ENCODE assay signal across 8 cellular contexts in genomic region chr3:71011565-71012287, GRCh38.
DNase-seq lines count a peak whose midpoint lies in the region; ATAC-seq, FAIRE-seq and TF ChIP-seq lines count a peak whose summit lies in the region.

No MANE protein-coding gene starts in this region.

- H3K27ac Mint-ChIP-seq in Calu3 (ENCODE audit: unreplicated experiment): peak overlapping the region; percentile 72

- intact Hi-C loops in Calu3 (cut with micrococcal nuclease; ENCODE audit: unreplicated experiment): loop anchor here (2.0 to 5.0 kb wide), 3 partner anchors 55 to 567 kb away; no protein-coding TSS in a partner anchor

- peaks cover 0 to 22% (median 4%) of the 10 kb centered on the region in 4 donors for H3K4me1 ChIP-seq in Peyer's patch

- no peak overlapping the region for H3K4me3 ChIP-seq in bronchial epithelial cell (ENCODE audit: low read depth, low read length)
- no peak overlapping the region for H3K4me3 ChIP-seq in Peyer's patch

- ATAC-seq in GM21515 (IDR thresholded peaks at IDR 0.05; ENCODE audit: unreplicated experiment): peak; percentile 62

- H3K4me3 Mint-ChIP-seq in Calu3 (ENCODE audit: low read depth, unreplicated experiment): no peak overlapping the region

- H3K27me3 ChIP-seq in bronchial epithelial cell (ENCODE audit: control insufficient read depth, insufficient read depth, low read length): no peaks in the 10 kb centered on the region
- H3K27me3 ChIP-seq in Peyer's patch: no peaks in the 10 kb centered on the region

- BruUV-seq in Calu3 (replicated peaks; lab: Mats Ljungman, UMichigan): TSS peak; percentile 72

- TF ChIP-seq POLR2A in Peyer's patch (IDR thresholded peaks at IDR 0.05): no peak

- FAIRE-seq in bronchial epithelial cell (lab: Jason Lieb, UNC): no peak

- DNase-seq in Calu3 (peak; percentile 35), HT-29 (ENCODE audit: low spot score) (peak; percentile 68), bronchial epithelial cell (ENCODE audit: low read depth) (peak; percentile 93), Peyer's patch (no peak), NCI-H2227 (lab: John Stamatoyannopoulos, UW; ENCODE audit: unreplicated experiment) (no peak), amygdala (lab: John Stamatoyannopoulos, UW) (no peak)
- DNase-seq in activated CD8-positive, alpha-beta memory T cell treated with anti-CD3 and anti-CD28 coated beads, Interleukin-2, amount 50 U/mL, for 4 hours: no peak

- H3K27ac ChIP-seq in Peyer's patch: peak overlapping the region in 1 of 4 donors; percentile 28

- peaks cover 27% of the 10 kb centered on the region for H3K4me1 Mint-ChIP-seq in Calu3 (ENCODE audit: low read depth, unreplicated experiment)

- no peaks in the 10 kb centered on the region for H3K9me3 ChIP-seq in Peyer's patch

- CTCF ChIA-PET in Calu3 (lab: Charles Lee): interaction anchor here (2.0 kb wide), 1 partner anchor 10 kb away, joined by 11 read pairs; no protein-coding TSS in a partner anchor

- no peaks in the 10 kb centered on the region for H3K27me3 Mint-ChIP-seq in Calu3 (ENCODE audit: unreplicated experiment)

- TF ChIP-seq CTCF in Calu3 (IDR thresholded peaks at IDR 0.05; ENCODE audit: unreplicated experiment) (no peak), bronchial epithelial cell (IDR thresholded peaks at IDR 0.05; ENCODE audit: insufficient read depth, low read length, severe bottlenecking) (no peak), Peyer's patch (IDR thresholded peaks at IDR 0.05) (no peak)

- peaks cover 1% of the 10 kb centered on the region for H3K36me3 ChIP-seq in bronchial epithelial cell (ENCODE audit: control insufficient read depth, insufficient read depth, low read length)
- H3K36me3 ChIP-seq in Peyer's patch: peaks cover 0 to 14% (median 0%) of the 10 kb centered on the region in 3 donors

- peaks cover 11% of the 10 kb centered on the region for H3K36me3 Mint-ChIP-seq in Calu3 (ENCODE audit: insufficient read depth, unreplicated experiment)

- no peaks in the 10 kb centered on the region for H3K9me3 Mint-ChIP-seq in Calu3 (ENCODE audit: low read depth, unreplicated experiment)

Comparison
In these comparisons a context has a peak if more than half of its experiments do, and no peak if none do; other contexts are left out.
1. DNase-seq: peak in Calu3 (single experiment), HT-29 (single experiment) and bronchial epithelial cell (single experiment); none in Peyer's patch (0 of 3), NCI-H2227 (single experiment), amygdala (0 of 56) and activated CD8-positive, alpha-beta memory T cell treated with anti-CD3 and anti-CD28 coated beads, Interleukin-2, amount 50 U/mL, for 4 hours (single experiment).